9 cellular contexts compared by ENCODE assay signal in the genomic region with DNA sequence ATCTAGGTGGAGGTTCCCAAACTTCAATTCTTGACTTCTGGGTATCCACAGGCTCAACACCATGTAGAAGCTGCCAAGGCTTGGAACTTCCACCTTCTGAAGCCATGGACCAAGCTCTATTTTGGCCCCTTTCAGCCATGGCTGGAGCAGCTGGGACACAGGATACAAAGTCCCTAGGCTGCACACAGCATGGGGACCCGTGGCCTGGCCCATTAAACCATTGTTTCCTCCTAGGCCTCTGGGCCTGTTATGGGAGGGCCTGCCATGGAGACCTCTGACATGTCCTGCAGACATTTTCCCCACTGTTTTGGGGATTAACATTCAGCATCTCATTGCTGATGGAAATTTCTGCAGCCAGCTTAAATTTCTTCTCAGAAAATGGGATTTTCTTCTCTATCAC.
"Had no signal": no experiment of that assay in that cellular context is flagged by ENCODE, and none has a peak within 500 bp of the region (broad histone marks: within the 10 kb centered on the region; RNA-seq: fewer than 3 reads in every experiment).

No MANE protein-coding gene starts in this region.

- H3K27ac ChIP-seq: HL-60, KMS-11 had no signal

- DNase-seq: IMR-90, Karpas-422, KBM-7, KG1 had no signal

- H3K27ac Mint-ChIP-seq: IgD-negative memory B cell had no signal

- ATAC-seq: HepG2 had no signal

- H3K36me3 Mint-ChIP-seq: IgD-negative memory B cell had no signal

- FAIRE-seq: HepG2, HTR-8/SVneo had no signal

- H3K27me3 Mint-ChIP-seq: IgD-negative memory B cell had no signal

- H3K9ac ChIP-seq: KMS-11 had no signal

- H3K4me2 ChIP-seq: KMS-11 had no signal
